In the genomic region with DNA sequence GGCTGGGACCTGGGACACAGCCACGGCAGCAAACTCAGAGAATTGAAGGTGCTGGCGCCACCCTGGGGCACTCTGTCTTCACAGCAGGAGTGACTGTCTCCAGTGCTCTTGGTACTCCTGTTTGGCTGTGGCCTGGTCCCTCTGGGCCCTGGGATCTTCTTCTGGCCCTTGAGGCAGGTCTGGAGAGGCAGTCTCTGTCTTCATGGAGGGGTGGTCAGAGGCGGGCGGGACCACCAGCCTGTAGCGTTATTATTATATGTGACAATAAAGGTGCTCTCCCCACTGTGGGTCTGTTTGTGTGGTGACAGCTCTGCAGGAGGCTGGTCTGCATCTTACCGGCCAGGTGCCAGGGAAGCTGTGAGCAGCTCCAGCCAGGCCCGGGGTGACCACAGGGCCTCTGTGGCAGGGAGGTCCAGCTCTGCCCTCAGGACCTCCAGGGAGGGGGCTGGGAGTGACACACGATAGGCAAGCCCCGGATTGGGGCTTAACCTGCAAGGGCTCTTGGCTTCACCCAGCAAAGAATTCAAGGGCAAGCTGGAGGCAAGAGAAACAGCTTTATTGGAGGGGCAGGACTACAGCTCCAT, we compare ENCODE assay signal across 22 cellular contexts.
DNase-seq lines count a peak whose midpoint lies in the region; ATAC-seq, FAIRE-seq and TF ChIP-seq lines count a peak whose summit lies in the region.
"Had no signal": no experiment of that assay in that cellular context is flagged by ENCODE, and none has a peak within 500 bp of the region (broad histone marks: within the 10 kb centered on the region; RNA-seq: fewer than 3 reads in every experiment).

No MANE protein-coding gene starts in this region.

- CTCF ChIA-PET in HepG2 (lab: Yijun Ruan, JAX; ENCODE audit: low intra/inter-chr PET ratio, low total read pairs), result no interaction called here
- CTCF ChIA-PET in activated CD8-positive, alpha-beta T cell treated with anti-CD3 and anti-CD28 coated beads for 36 hours (lab: Charles Lee), result no interaction called here

- ATAC-seq in HepG2 (peak; percentile 70), HG03097 (IDR thresholded peaks at IDR 0.05; ENCODE audit: low FRiP score, unreplicated experiment) (no peak)
- ATAC-seq in activated CD8-positive, alpha-beta T cell treated with anti-CD3 and anti-CD28 coated beads for 36 hours, result no peak
- ATAC-seq: left lung; naive thymus-derived CD8-positive, alpha-beta T cell; stimulated activated naive CD8-positive, alpha-beta T cell treated with anti-CD3 and anti-CD28 coated beads, Interleukin-15, amount 100 ng/mL, for 72 hours had no signal

- no peaks in the 10 kb centered on the region for H3K4me1 Mint-ChIP-seq in activated CD8-positive, alpha-beta T cell treated with anti-CD3 and anti-CD28 coated beads for 36 hours (ENCODE audit: low read depth)

- POLR2A ChIA-PET in HepG2 (lab: Yijun Ruan, JAX), result no interaction called here
- POLR2A ChIA-PET in activated CD8-positive, alpha-beta T cell treated with anti-CD3 and anti-CD28 coated beads for 36 hours (lab: Charles Lee), result interaction anchor here (0.6 kb wide), 2 partner anchors 44 to 882 kb away, joined by 3 read pairs; no protein-coding TSS in a partner anchor

- TF ChIP-seq CTCF in HepG2 (CRISPR knock-in tag; IDR thresholded peaks at IDR 0.05), result peak; percentile 34
- no peak for TF ChIP-seq CTCF in activated CD8-positive, alpha-beta T cell treated with anti-CD3 and anti-CD28 coated beads for 36 hours (IDR thresholded peaks at IDR 0.05)

- no peak for TF ChIP-seq POLR2A in HepG2 (IDR thresholded peaks at IDR 0.05; ENCODE audit: insufficient read depth in 1 of 2, low read depth in 2 of 2, low read length in 2 of 2)

- no peaks in the 10 kb centered on the region for H3K9me3 Mint-ChIP-seq in activated CD8-positive, alpha-beta T cell treated with anti-CD3 and anti-CD28 coated beads for 36 hours
- H3K9me3 Mint-ChIP-seq: naive thymus-derived CD8-positive, alpha-beta T cell; stimulated activated naive CD8-positive, alpha-beta T cell treated with anti-CD3 and anti-CD28 coated beads, Interleukin-15, amount 100 ng/mL, for 72 hours had no signal

- DNase-seq in D341Med (ENCODE audit: low spot score), result peak; percentile 50
- peak; percentile 72 for DNase-seq in Karpas-422
- peak; percentile 23 for DNase-seq in UCSD-AML1 (lab: John Stamatoyannopoulos, UW; ENCODE audit: unreplicated experiment)
- DNase-seq in HepG2 (ENCODE audit: low spot score), result no peak
- no peak for DNase-seq in DMS153 (lab: John Stamatoyannopoulos, UW)
- DNase-seq in cerebellar nuclear complex (lab: John Stamatoyannopoulos, UW), result no peak
- DNase-seq in activated CD8-positive, alpha-beta T cell treated with anti-CD3 and anti-CD28 coated beads for 36 hours, result no peak
- DNase-seq: activated CD8-positive, alpha-beta memory T cell treated with anti-CD3 and anti-CD28 coated beads, Interleukin-2, amount 50 U/mL, for 4 hours; central memory CD4-positive, alpha-beta T cell; IMR-90; NCI-H1436 treated with DMSO at 0.1 percent for 48 hours; NCI-H524 treated with DMSO at 0.1 percent for 48 hours; stimulated activated naive CD8-positive, alpha-beta T cell treated with anti-CD3 and anti-CD28 coated beads, Interleukin-15, amount 100 ng/mL, for 72 hours had no signal

- no peak overlapping the region for H3K27ac Mint-ChIP-seq in activated CD8-positive, alpha-beta T cell treated with anti-CD3 and anti-CD28 coated beads for 36 hours
- H3K27ac Mint-ChIP-seq: activated naive CD8-positive, alpha-beta T cell; naive thymus-derived CD8-positive, alpha-beta T cell; stimulated activated naive CD8-positive, alpha-beta T cell treated with anti-CD3 and anti-CD28 coated beads, Interleukin-15, amount 100 ng/mL, for 72 hours had no signal

- H2AFZ ChIP-seq in Karpas-422 (ENCODE audit: low read length), result no peak overlapping the region
- H2AFZ ChIP-seq in HepG2 (ENCODE audit: low read length), result no peak overlapping the region

- intact Hi-C loops in HepG2 (cut with micrococcal nuclease; ENCODE audit: unreplicated experiment), result no loop called here
- intact Hi-C loops in activated CD8-positive, alpha-beta T cell treated with anti-CD3 and anti-CD28 coated beads for 36 hours (cut with micrococcal nuclease), result no loop called here

- H3K9me2 ChIP-seq in Karpas-422 (replicated peaks; ENCODE audit: insufficient read depth, low read length), result no peaks in the 10 kb centered on the region

- H3K4me3 ChIP-seq in Karpas-422 (ENCODE audit: low read length) (no peak overlapping the region), HepG2 (replicated peaks in 1 of 3; ENCODE audit: insufficient read depth in 1 of 3, low read depth in 2 of 3, low read length in 3 of 3) (no peak overlapping the region)
- H3K4me3 ChIP-seq: left lung, right lobe of liver, SJSA1 had no signal

- H4K20me1 ChIP-seq in Karpas-422 (ENCODE audit: insufficient read depth, low read depth, low read length) (no peaks in the 10 kb centered on the region), HepG2 (ENCODE audit: insufficient read depth, low read length) (no peaks in the 10 kb centered on the region)

- TF ChIP-seq EP300 in HepG2 (IDR thresholded peaks at IDR 0.05; ENCODE audit: low read depth in 2 of 2, low read length in 2 of 2) (no peak), HepG2 (CRISPR knock-in tag; IDR thresholded peaks at IDR 0.05; ENCODE audit: borderline replicate concordance) (no peak)

- WGBS in HepG2 (ENCODE audit: low lambda C conversion rate), result 80% methylated on average over 1 of the region's 9 CpGs

- no peaks in the 10 kb centered on the region for H3K9me3 ChIP-seq in Karpas-422 (ENCODE audit: low read length)
- no peaks in the 10 kb centered on the region for H3K9me3 ChIP-seq in HepG2 (ENCODE audit: low read length)
- H3K9me3 ChIP-seq: left lung, right lobe of liver, SJSA1 had no signal

- no peaks in the 10 kb centered on the region for H3K36me3 Mint-ChIP-seq in activated CD8-positive, alpha-beta T cell treated with anti-CD3 and anti-CD28 coated beads for 36 hours (ENCODE audit: low read depth)
- H3K36me3 Mint-ChIP-seq: activated naive CD8-positive, alpha-beta T cell; naive thymus-derived CD8-positive, alpha-beta T cell had no signal

- no peak for TF ChIP-seq RAD21 in HepG2 (CRISPR knock-in tag; IDR thresholded peaks at IDR 0.05)

- H3K27me3 Mint-ChIP-seq in activated CD8-positive, alpha-beta T cell treated with anti-CD3 and anti-CD28 coated beads for 36 hours, result no peaks in the 10 kb centered on the region
- H3K27me3 Mint-ChIP-seq: activated naive CD8-positive, alpha-beta T cell had no signal

- H3K79me2 ChIP-seq in Karpas-422 (ENCODE audit: low read length), result no peaks in the 10 kb centered on the region
- H3K79me2 ChIP-seq in HepG2 (ENCODE audit: insufficient read depth, low read length), result no peaks in the 10 kb centered on the region

- H3K4me1 ChIP-seq in Karpas-422 (ENCODE audit: low read length) (no peaks in the 10 kb centered on the region), HepG2 (ENCODE audit: insufficient read depth, low read length) (no peaks in the 10 kb centered on the region)
- H3K4me1 ChIP-seq: left lung, right lobe of liver, SJSA1 had no signal

- H3K9ac ChIP-seq in Karpas-422 (ENCODE audit: low read length) (no peak overlapping the region), HepG2 (ENCODE audit: insufficient read depth, low read depth, low read length) (no peak overlapping the region)

- in situ Hi-C loops in HepG2 (cut with HindIII; ENCODE audit: extremely low pct_ligation_motif_present, low pct_unique_long_range_greater_than_20kb), result no loop called here

- BruUV-seq in HepG2 (replicated peaks; lab: Mats Ljungman, UMichigan), result no TSS peak

- H3K27ac ChIP-seq in Karpas-422 (ENCODE audit: low read length) (no peak overlapping the region), HepG2 (ENCODE audit: extremely low read length, insufficient read depth, low read length) (no peak overlapping the region)
- H3K27ac ChIP-seq: C4-2B, epithelial cell of prostate, left lung, right lobe of liver, SJSA1, VCaP had no signal

- no peak overlapping the region for H3K4me2 ChIP-seq in Karpas-422 (ENCODE audit: low read depth, low read length, poor library complexity, severe bottlenecking)
- no peak overlapping the region for H3K4me2 ChIP-seq in HepG2 (ENCODE audit: low read depth, low read length)

- H3K36me3 ChIP-seq in Karpas-422 (ENCODE audit: insufficient read depth, low read length) (no peaks in the 10 kb centered on the region), HepG2 (replicated peaks in 1 of 2; ENCODE audit: control insufficient read depth in 1 of 2, insufficient read depth in 2 of 2, low read length in 2 of 2) (no peaks in the 10 kb centered on the region)
- H3K36me3 ChIP-seq: left lung, right lobe of liver, SJSA1 had no signal

- no peak overlapping the region for H3K4me3 Mint-ChIP-seq in activated CD8-positive, alpha-beta T cell treated with anti-CD3 and anti-CD28 coated beads for 36 hours
- H3K4me3 Mint-ChIP-seq: activated naive CD8-positive, alpha-beta T cell; naive thymus-derived CD8-positive, alpha-beta T cell; stimulated activated naive CD8-positive, alpha-beta T cell treated with anti-CD3 and anti-CD28 coated beads, Interleukin-15, amount 100 ng/mL, for 72 hours had no signal

- FAIRE-seq in HepG2 (lab: Jason Lieb, UNC), result no peak

- no peaks in the 10 kb centered on the region for H3K27me3 ChIP-seq in Karpas-422 (ENCODE audit: low read length)
- peaks cover 0 to 2% of the 10 kb centered on the region in 2 experiments; a peak in 2 of 5 replicates for H3K27me3 ChIP-seq in HepG2 (ENCODE audit: control insufficient read depth in 1 of 2, insufficient read depth in 2 of 2, low read length in 2 of 2)
- H3K27me3 ChIP-seq: right lobe of liver had no signal

TF ChIP-seq in HepG2, 621 proteins besides CTCF, POLR2A, EP300 and RAD21:
- TF ChIP-seq DNMT3B (CRISPR knock-in tag; conservative IDR thresholded peaks at IDR 0.05) (no peak), STAG1 (CRISPR knock-in tag; IDR thresholded peaks at IDR 0.05) (0 out of 2 replicates have a peak, but pooled peaks have one; percentile 9), HBP1 (CRISPR knock-in tag; IDR thresholded peaks at IDR 0.05; ENCODE audit: low read depth) (no peak), GTF2F1 (IDR thresholded peaks at IDR 0.05; ENCODE audit: low read length) (no peak)
TF ChIP-seq in HepG2: peak in this region for 1.

Comparison
In these comparisons a context has a peak if more than half of its experiments do, and no peak if none do; other contexts are left out.
1. DNase-seq: peak in D341Med (single experiment), Karpas-422 (single experiment) and UCSD-AML1 (single experiment); none in HepG2 (single experiment), DMS153 (single experiment), cerebellar nuclear complex (0 of 2) and activated CD8-positive, alpha-beta T cell treated with anti-CD3 and anti-CD28 coated beads for 36 hours (single experiment).